1 cellular context compared by ENCODE assay signal in the genomic region with DNA sequence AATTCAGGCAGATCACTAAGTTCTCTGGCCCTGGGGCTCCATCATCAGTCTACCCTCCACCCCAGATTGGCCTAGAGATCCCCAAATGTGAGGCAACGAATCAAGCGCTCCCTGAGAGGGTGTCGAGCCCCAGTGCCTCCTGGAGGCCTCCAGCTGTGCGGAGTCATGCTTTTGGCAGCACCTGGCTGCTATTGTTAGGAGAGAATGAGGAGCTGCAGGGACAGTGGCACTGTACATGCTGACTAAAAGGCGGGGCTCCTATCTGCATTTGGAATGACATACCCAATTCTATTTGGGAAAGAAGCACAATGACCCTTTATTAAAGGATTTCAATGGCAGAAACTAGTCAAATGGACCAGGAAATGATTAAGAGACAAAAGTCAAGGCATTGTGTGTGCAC.
TF ChIP-seq lines count a peak whose summit lies in the region.

No MANE protein-coding gene starts in this region.

TF ChIP-seq in H1, 55 proteins besides CTCF, POLR2A, EP300 and RAD21:
- TF ChIP-seq, protein P1, sequence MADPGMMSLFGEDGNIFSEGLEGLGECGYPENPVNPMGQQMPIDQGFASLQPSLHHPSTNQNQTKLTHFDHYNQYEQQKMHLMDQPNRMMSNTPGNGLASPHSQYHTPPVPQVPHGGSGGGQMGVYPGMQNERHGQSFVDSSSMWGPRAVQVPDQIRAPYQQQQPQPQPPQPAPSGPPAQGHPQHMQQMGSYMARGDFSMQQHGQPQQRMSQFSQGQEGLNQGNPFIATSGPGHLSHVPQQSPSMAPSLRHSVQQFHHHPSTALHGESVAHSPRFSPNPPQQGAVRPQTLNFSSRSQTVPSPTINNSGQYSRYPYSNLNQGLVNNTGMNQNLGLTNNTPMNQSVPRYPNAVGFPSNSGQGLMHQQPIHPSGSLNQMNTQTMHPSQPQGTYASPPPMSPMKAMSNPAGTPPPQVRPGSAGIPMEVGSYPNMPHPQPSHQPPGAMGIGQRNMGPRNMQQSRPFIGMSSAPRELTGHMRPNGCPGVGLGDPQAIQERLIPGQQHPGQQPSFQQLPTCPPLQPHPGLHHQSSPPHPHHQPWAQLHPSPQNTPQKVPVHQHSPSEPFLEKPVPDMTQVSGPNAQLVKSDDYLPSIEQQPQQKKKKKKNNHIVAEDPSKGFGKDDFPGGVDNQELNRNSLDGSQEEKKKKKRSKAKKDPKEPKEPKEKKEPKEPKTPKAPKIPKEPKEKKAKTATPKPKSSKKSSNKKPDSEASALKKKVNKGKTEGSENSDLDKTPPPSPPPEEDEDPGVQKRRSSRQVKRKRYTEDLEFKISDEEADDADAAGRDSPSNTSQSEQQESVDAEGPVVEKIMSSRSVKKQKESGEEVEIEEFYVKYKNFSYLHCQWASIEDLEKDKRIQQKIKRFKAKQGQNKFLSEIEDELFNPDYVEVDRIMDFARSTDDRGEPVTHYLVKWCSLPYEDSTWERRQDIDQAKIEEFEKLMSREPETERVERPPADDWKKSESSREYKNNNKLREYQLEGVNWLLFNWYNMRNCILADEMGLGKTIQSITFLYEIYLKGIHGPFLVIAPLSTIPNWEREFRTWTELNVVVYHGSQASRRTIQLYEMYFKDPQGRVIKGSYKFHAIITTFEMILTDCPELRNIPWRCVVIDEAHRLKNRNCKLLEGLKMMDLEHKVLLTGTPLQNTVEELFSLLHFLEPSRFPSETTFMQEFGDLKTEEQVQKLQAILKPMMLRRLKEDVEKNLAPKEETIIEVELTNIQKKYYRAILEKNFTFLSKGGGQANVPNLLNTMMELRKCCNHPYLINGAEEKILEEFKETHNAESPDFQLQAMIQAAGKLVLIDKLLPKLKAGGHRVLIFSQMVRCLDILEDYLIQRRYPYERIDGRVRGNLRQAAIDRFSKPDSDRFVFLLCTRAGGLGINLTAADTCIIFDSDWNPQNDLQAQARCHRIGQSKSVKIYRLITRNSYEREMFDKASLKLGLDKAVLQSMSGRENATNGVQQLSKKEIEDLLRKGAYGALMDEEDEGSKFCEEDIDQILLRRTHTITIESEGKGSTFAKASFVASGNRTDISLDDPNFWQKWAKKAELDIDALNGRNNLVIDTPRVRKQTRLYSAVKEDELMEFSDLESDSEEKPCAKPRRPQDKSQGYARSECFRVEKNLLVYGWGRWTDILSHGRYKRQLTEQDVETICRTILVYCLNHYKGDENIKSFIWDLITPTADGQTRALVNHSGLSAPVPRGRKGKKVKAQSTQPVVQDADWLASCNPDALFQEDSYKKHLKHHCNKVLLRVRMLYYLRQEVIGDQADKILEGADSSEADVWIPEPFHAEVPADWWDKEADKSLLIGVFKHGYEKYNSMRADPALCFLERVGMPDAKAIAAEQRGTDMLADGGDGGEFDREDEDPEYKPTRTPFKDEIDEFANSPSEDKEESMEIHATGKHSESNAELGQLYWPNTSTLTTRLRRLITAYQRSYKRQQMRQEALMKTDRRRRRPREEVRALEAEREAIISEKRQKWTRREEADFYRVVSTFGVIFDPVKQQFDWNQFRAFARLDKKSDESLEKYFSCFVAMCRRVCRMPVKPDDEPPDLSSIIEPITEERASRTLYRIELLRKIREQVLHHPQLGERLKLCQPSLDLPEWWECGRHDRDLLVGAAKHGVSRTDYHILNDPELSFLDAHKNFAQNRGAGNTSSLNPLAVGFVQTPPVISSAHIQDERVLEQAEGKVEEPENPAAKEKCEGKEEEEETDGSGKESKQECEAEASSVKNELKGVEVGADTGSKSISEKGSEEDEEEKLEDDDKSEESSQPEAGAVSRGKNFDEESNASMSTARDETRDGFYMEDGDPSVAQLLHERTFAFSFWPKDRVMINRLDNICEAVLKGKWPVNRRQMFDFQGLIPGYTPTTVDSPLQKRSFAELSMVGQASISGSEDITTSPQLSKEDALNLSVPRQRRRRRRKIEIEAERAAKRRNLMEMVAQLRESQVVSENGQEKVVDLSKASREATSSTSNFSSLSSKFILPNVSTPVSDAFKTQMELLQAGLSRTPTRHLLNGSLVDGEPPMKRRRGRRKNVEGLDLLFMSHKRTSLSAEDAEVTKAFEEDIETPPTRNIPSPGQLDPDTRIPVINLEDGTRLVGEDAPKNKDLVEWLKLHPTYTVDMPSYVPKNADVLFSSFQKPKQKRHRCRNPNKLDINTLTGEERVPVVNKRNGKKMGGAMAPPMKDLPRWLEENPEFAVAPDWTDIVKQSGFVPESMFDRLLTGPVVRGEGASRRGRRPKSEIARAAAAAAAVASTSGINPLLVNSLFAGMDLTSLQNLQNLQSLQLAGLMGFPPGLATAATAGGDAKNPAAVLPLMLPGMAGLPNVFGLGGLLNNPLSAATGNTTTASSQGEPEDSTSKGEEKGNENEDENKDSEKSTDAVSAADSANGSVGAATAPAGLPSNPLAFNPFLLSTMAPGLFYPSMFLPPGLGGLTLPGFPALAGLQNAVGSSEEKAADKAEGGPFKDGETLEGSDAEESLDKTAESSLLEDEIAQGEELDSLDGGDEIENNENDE (IDR thresholded peaks at IDR 0.05; ENCODE audit: insufficient replicate concordance, low read length), result no peak
- TF ChIP-seq CREB1 (IDR thresholded peaks at IDR 0.05) (no peak), CBX5 (IDR thresholded peaks at IDR 0.05; ENCODE audit: low read depth, low read length) (no peak)
TF ChIP-seq in H1: peak in this region for 0.
